In genomic region chr14:75301666-75302325, GRCh38 we compare ENCODE assay signal across 10 cellular contexts. TPM values are rescaled to one million over a fixed set of nuclear protein-coding genes. Genes with fewer than 3 reads are reported as not detected.
DNase-seq lines count a peak whose midpoint lies in the region; ATAC-seq and TF ChIP-seq lines count a peak whose summit lies in the region.
"Had no signal": no experiment of that assay in that cellular context is flagged by ENCODE, and none has a peak within 500 bp of the region (broad histone marks: within the 10 kb centered on the region; RNA-seq: fewer than 3 reads in every experiment).

No MANE protein-coding gene starts in this region.

- no peaks in the 10 kb centered on the region for H3K9me2 ChIP-seq in hepatocyte (replicated peaks; ENCODE audit: insufficient read depth)
- H3K9me2 ChIP-seq in PC-3 (replicated peaks; ENCODE audit: low read length): no peaks in the 10 kb centered on the region

- peak; percentile 60 to 70 for ATAC-seq in activated T-cell treated with anti-CD3 and anti-CD28 coated beads, Interleukin-2, amount 50 U/mL, for 4 hours
- ATAC-seq in GM21528 (IDR thresholded peaks at IDR 0.05; ENCODE audit: low FRiP score, unreplicated experiment) (no peak), PC-3 (no peak)

- H3K4me1 Mint-ChIP-seq in activated T-cell treated with anti-CD3 and anti-CD28 coated beads, Interleukin-2, amount 50 U/mL, for 4 hours (ENCODE audit: low read depth): peaks cover 19% of the 10 kb centered on the region

- H3K9ac ChIP-seq in PC-3 (ENCODE audit: low read length): no peak overlapping the region

- no peaks in the 10 kb centered on the region for H3K9me3 Mint-ChIP-seq in activated T-cell treated with anti-CD3 and anti-CD28 coated beads, Interleukin-2, amount 50 U/mL, for 4 hours
- H3K9me3 Mint-ChIP-seq: central memory CD8-positive, alpha-beta T cell; mesothelial cell of epicardium had no signal

- H3K27ac ChIP-seq in hepatocyte (peak overlapping the region; percentile 67), suprapubic skin (no peak overlapping the region), PC-3 (ENCODE audit: low read length) (no peak overlapping the region)

- peak; percentile 37 for DNase-seq in activated T-cell treated with anti-CD3 and anti-CD28 coated beads, Interleukin-2, amount 50 U/mL, for 4 hours
- no peak for DNase-seq in activated T-cell treated with anti-CD3 and anti-CD28 coated beads for 4 hours
- peak; percentile 34 to 47 for DNase-seq in activated CD4-positive, alpha-beta T cell treated with anti-CD3 and anti-CD28 coated beads, Interleukin-2, amount 50 U/mL, for 4 hours
- peak; percentile 73 for DNase-seq in hepatocyte (ENCODE audit: low spot score)
- peak; percentile 71 to 78 for DNase-seq in suprapubic skin (ENCODE audit: low spot score in 2 of 2)
- DNase-seq in DMS114 treated with DMSO at 0.1 percent for 48 hours (lab: John Stamatoyannopoulos, UW; ENCODE audit: unreplicated experiment): no peak
- no peak for DNase-seq in PC-3

- intact Hi-C loops in PC-3 (cut with micrococcal nuclease): loop anchor here (10.0 kb wide), 1 partner anchor 353 kb away; no protein-coding TSS in a partner anchor

- H3K36me3 Mint-ChIP-seq in activated T-cell treated with anti-CD3 and anti-CD28 coated beads, Interleukin-2, amount 50 U/mL, for 4 hours (ENCODE audit: insufficient read depth): no peaks in the 10 kb centered on the region
- H3K36me3 Mint-ChIP-seq: mesothelial cell of epicardium had no signal

- TF ChIP-seq CTCF in hepatocyte (IDR thresholded peaks at IDR 0.05; ENCODE audit: poor library complexity) (no peak), suprapubic skin (IDR thresholded peaks at IDR 0.05) (no peak), PC-3 (conservative IDR thresholded peaks at IDR 0.05; ENCODE audit: low read depth, low read length) (no peak)

- no peaks in the 10 kb centered on the region for H4K20me1 ChIP-seq in hepatocyte (ENCODE audit: insufficient read depth, poor library complexity, severe bottlenecking)
- H4K20me1 ChIP-seq in PC-3 (ENCODE audit: low read length): no peaks in the 10 kb centered on the region

- TF ChIP-seq EP300 in suprapubic skin (IDR thresholded peaks at IDR 0.05): no peak

- 77% methylated on average over 9 of the region's 9 CpGs for WGBS in hepatocyte (ENCODE audit: low lambda C conversion rate, missing lambda C conversion rate)
- WGBS in suprapubic skin: 72% methylated on average over 9 of the region's 9 CpGs

- no peaks in the 10 kb centered on the region for H3F3A ChIP-seq in PC-3 (ENCODE audit: low read length, unreplicated experiment)

- CTCF ChIA-PET in PC-3 (lab: Charles Lee): no interaction called here

- H3K27me3 ChIP-seq in hepatocyte (no peaks in the 10 kb centered on the region), suprapubic skin (no peaks in the 10 kb centered on the region), PC-3 (ENCODE audit: low read length) (no peaks in the 10 kb centered on the region)

- H3K4me1 ChIP-seq in hepatocyte (ENCODE audit: insufficient read depth): peaks cover 10% of the 10 kb centered on the region
- peaks cover 46% of the 10 kb centered on the region for H3K4me1 ChIP-seq in suprapubic skin
- H3K4me1 ChIP-seq in PC-3 (ENCODE audit: insufficient read depth, low read length): 0 out of 2 replicates have a peak, but pooled peaks cover 4% of the 10 kb centered on the region

- H3K27me3 Mint-ChIP-seq in activated T-cell treated with anti-CD3 and anti-CD28 coated beads, Interleukin-2, amount 50 U/mL, for 4 hours (ENCODE audit: low read depth): no peaks in the 10 kb centered on the region
- H3K27me3 Mint-ChIP-seq: central memory CD8-positive, alpha-beta T cell had no signal

- no peak overlapping the region for H3K4me3 Mint-ChIP-seq in activated T-cell treated with anti-CD3 and anti-CD28 coated beads, Interleukin-2, amount 50 U/mL, for 4 hours
- H3K4me3 Mint-ChIP-seq: central memory CD8-positive, alpha-beta T cell; mesothelial cell of epicardium had no signal

- H3K9me3 ChIP-seq in hepatocyte (ENCODE audit: low read depth) (no peaks in the 10 kb centered on the region), suprapubic skin (no peaks in the 10 kb centered on the region), PC-3 (ENCODE audit: low read length) (no peaks in the 10 kb centered on the region)

- H2AFZ ChIP-seq in hepatocyte: no peak overlapping the region
- H2AFZ ChIP-seq in PC-3 (ENCODE audit: low read length): no peak overlapping the region

- TF ChIP-seq POLR2A in suprapubic skin (IDR thresholded peaks at IDR 0.05): no peak

- no TSS peak for BruUV-seq in PC-3 (replicated peaks; lab: Mats Ljungman, UMichigan)

- H3K36me3 ChIP-seq in hepatocyte (replicated peaks; ENCODE audit: insufficient read depth, low read depth) (no peaks in the 10 kb centered on the region), suprapubic skin (no peaks in the 10 kb centered on the region), PC-3 (ENCODE audit: low read depth, low read length) (no peaks in the 10 kb centered on the region)

- no peak overlapping the region for H3K4me2 ChIP-seq in hepatocyte
- H3K4me2 ChIP-seq in PC-3 (ENCODE audit: low read length): no peak overlapping the region

- POLR2A ChIA-PET in PC-3 (lab: Charles Lee; ENCODE audit: unreplicated experiment): no interaction called here

- H3K4me3 ChIP-seq in hepatocyte: no peak overlapping the region
- H3K4me3 ChIP-seq in suprapubic skin: no peak overlapping the region
- no peak overlapping the region for H3K4me3 ChIP-seq in PC-3 (ENCODE audit: low read length)

- no peaks in the 10 kb centered on the region for H3K79me2 ChIP-seq in hepatocyte
- H3K79me2 ChIP-seq in PC-3 (ENCODE audit: low read length): no peaks in the 10 kb centered on the region

RNA-seq across cellular contexts. Expression of gene FOS, which starts 23.2 kb away (rescaled TPM):
- 10 to 100 TPM; 16.8 to 19.5 (median 18.1) TPM for total RNA-seq in activated T-cell treated with anti-CD3 and anti-CD28 coated beads, Interleukin-2, amount 50 U/mL, for 4 hours
- total RNA-seq in hepatocyte (657 and 865 TPM in 2 replicates), suprapubic skin (1,000 to 10,000 TPM; 2,120 to 3,987 (median 3,212) TPM), PC-3 (2014; rRNA removed) (99.2 and 103 TPM in 2 replicates)
- polyA plus RNA-seq in hepatocyte: 935 and 1,189 TPM in 2 replicates

Comparison
In these comparisons a context has a peak if more than half of its experiments do, and no peak if none do; other contexts are left out.
1. DNase-seq: peak in activated T-cell treated with anti-CD3 and anti-CD28 coated beads, Interleukin-2, amount 50 U/mL, for 4 hours (single experiment), activated CD4-positive, alpha-beta T cell treated with anti-CD3 and anti-CD28 coated beads, Interleukin-2, amount 50 U/mL, for 4 hours (2 of 2), hepatocyte (single experiment) and suprapubic skin (2 of 2); none in activated T-cell treated with anti-CD3 and anti-CD28 coated beads for 4 hours (single experiment), DMS114 treated with DMSO at 0.1 percent for 48 hours (single experiment) and PC-3 (single experiment).
2. ATAC-seq: peak in activated T-cell treated with anti-CD3 and anti-CD28 coated beads, Interleukin-2, amount 50 U/mL, for 4 hours (2 of 2); none in GM21528 (single experiment) and PC-3 (single experiment).